9 cellular contexts compared by ENCODE assay signal in the genomic region with DNA sequence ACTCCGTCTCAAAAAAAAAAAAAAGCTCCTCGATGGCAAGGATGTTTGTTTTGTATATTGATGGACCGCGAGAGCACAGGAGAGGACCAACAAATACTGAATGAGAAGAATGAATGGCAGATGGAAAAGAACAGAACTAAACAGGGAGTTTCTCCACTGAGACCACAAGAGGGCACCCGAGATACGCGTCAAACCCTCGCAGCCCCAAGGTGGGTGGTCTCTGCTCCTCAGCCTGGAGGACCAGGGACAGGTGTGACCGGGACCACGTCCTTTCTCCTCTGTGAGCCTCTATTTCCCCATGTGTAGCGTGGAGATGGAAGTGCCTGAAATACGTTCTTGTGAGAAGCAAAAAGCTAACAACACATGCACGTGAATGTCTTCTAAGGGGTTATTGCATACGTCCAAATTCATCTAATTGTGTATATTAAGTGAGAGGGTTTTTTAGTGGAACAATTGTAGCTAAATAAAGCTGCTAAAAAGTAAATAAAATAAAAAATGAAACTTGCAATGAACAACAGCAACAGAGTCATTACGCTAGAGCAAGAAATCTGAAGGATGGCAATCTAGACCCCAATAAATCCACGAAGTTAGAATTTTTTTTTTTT. TPM values are rescaled to one million over a fixed set of nuclear protein-coding genes. Genes with fewer than 3 reads are reported as not detected.
DNase-seq lines count a peak whose midpoint lies in the region; ATAC-seq, FAIRE-seq and TF ChIP-seq lines count a peak whose summit lies in the region.
"Had no signal": no experiment of that assay in that cellular context is flagged by ENCODE, and none has a peak within 500 bp of the region (broad histone marks: within the 10 kb centered on the region; RNA-seq: fewer than 3 reads in every experiment).

No MANE protein-coding gene starts in this region.

- no peak overlapping the region for H3K27ac ChIP-seq in HEK293 (ENCODE audit: extremely low read depth, low read depth, low read length)
- H3K27ac ChIP-seq in OCI-LY3 (ENCODE audit: low read length): no peak overlapping the region
- no peak overlapping the region for H3K27ac ChIP-seq in K562 (ENCODE audit: extremely low read depth, low read depth, low read length)
- H3K27ac ChIP-seq in kidney (ENCODE audit: low read depth in 2 of 2, low read length in 2 of 2): no peak overlapping the region
- H3K27ac ChIP-seq in thoracic aorta: no peak overlapping the region
- H3K27ac ChIP-seq: skin epidermis had no signal

- peaks cover 41% of the 10 kb centered on the region for H3K27me3 ChIP-seq in OCI-LY3 (ENCODE audit: low read depth, low read length)
- peaks cover 6 to 17% of the 10 kb centered on the region in 2 experiments; a peak in 4 of 5 replicates for H3K27me3 ChIP-seq in K562 (ENCODE audit: control insufficient read depth in 2 of 2, insufficient read depth in 2 of 2, low read length in 2 of 2)
- no peaks in the 10 kb centered on the region for H3K27me3 ChIP-seq in thoracic aorta (replicated peaks; ENCODE audit: insufficient read depth)

- H4K20me1 ChIP-seq in OCI-LY3 (ENCODE audit: insufficient read depth, low read length): no peaks in the 10 kb centered on the region
- H4K20me1 ChIP-seq in K562 (replicated peaks; ENCODE audit: control insufficient read depth, insufficient read depth, low read length): peaks cover 2% of the 10 kb centered on the region; the same call in 1 of the 2 replicates

- TF ChIP-seq POLR2A in K562 (conservative IDR thresholded peaks at IDR 0.05): no peak

- no TSS peak for BruUV-seq in K562 (replicated peaks; lab: Mats Ljungman, UMichigan)

- DNase-seq in DMS153 treated with DMSO at 0.1 percent for 48 hours (lab: John Stamatoyannopoulos, UW; ENCODE audit: unreplicated experiment): peak; percentile 49
- DNase-seq in K562 (ENCODE audit: extremely low read depth in 1 of 4, low spot score in 3 of 4): peak; percentile 49 to 66 (median 51)
- DNase-seq in kidney: peak; percentile 48
- DNase-seq in thoracic aorta (ENCODE audit: low spot score): no peak
- no peak for DNase-seq in NCI-H187 (lab: John Stamatoyannopoulos, UW)
- no peak for DNase-seq in activated CD4-positive, CD25-positive, alpha-beta regulatory T cell (lab: John Stamatoyannopoulos, UW)

- ATAC-seq in K562 (peak; percentile 81), thoracic aorta (ENCODE audit: insufficient number of reproducible peaks, low FRiP score, low read depth) (no peak)

- intact Hi-C loops in K562 (cut with micrococcal nuclease): loop anchor here (2.0 kb wide), 1 partner anchor 195 kb away; no protein-coding TSS in a partner anchor
- intact Hi-C loops in kidney (cut with DNase I): no loop called here

- CTCF ChIA-PET in HEK293 (lab: Yijun Ruan, JAX): interaction anchor here (0.6 to 6.5 kb wide), 37 partner anchors 8 to 1204 kb away, joined by 3 to 65 read pairs (median 4); a partner anchor contains a TSS
- CTCF ChIA-PET in K562 (lab: Yijun Ruan, JAX; ENCODE audit: low intra/inter-chr PET ratio): interaction anchor here (0.6 to 0.9 kb wide), 4 partner anchors 193 to 1286 kb away, joined by 3 to 4 read pairs (median 4); no protein-coding TSS in a partner anchor

- no peak overlapping the region for H3K4me3 ChIP-seq in HEK293 (ENCODE audit: low read depth, low read length)
- H3K4me3 ChIP-seq in OCI-LY3 (ENCODE audit: low read length): no peak overlapping the region
- H3K4me3 ChIP-seq in K562: no peak overlapping the region
- H3K4me3 ChIP-seq in kidney (ENCODE audit: low read length in 2 of 2): no peak overlapping the region
- H3K4me3 ChIP-seq in thoracic aorta: no peak overlapping the region
- H3K4me3 ChIP-seq: skin epidermis had no signal

- TF ChIP-seq EP300 in K562 (IDR thresholded peaks at IDR 0.05; ENCODE audit: low read length): no peak

- POLR2A ChIA-PET in HEK293 (lab: Yijun Ruan, JAX) (interaction anchor here (0.7 kb wide), 1 partner anchor 937 kb away, joined by 11 read pairs; no protein-coding TSS in a partner anchor), K562 (lab: Yijun Ruan, JAX) (no interaction called here)

- H3K9ac ChIP-seq in OCI-LY3 (ENCODE audit: low read length) (no peak overlapping the region), K562 (ENCODE audit: insufficient read depth in 1 of 2, low read depth in 2 of 2, low read length in 2 of 2) (no peak overlapping the region), kidney (ENCODE audit: low read length in 2 of 2) (no peak overlapping the region)

- in situ Hi-C loops in K562 (cut with MboI): loop anchor here (10.0 kb wide), 1 partner anchor 193 kb away; no protein-coding TSS in a partner anchor

- 8% methylated on average over 15 of the region's 16 CpGs for WGBS in K562 (ENCODE audit: insufficient coverage, low coverage, missing lambda C conversion rate)

- H3K79me2 ChIP-seq in OCI-LY3 (ENCODE audit: low read length) (no peaks in the 10 kb centered on the region), K562 (ENCODE audit: control insufficient read depth, insufficient read depth, low read length) (no peaks in the 10 kb centered on the region)

- H3K36me3 ChIP-seq in HEK293 (ENCODE audit: control insufficient read depth in 2 of 2, insufficient read depth in 1 of 2, low read length in 2 of 2) (no peaks in the 10 kb centered on the region), OCI-LY3 (replicated peaks; ENCODE audit: low read depth, low read length) (no peaks in the 10 kb centered on the region), K562 (ENCODE audit: control insufficient read depth, insufficient read depth, low read length) (no peaks in the 10 kb centered on the region), kidney (ENCODE audit: control insufficient read depth in 1 of 2, insufficient read depth in 2 of 2, low read length in 2 of 2) (no peaks in the 10 kb centered on the region), thoracic aorta (no peaks in the 10 kb centered on the region)

- H3K9me1 ChIP-seq in K562 (ENCODE audit: control insufficient read depth, insufficient read depth, low read length): no peaks in the 10 kb centered on the region

- TF ChIP-seq CTCF in HEK293 (tag by site-specific recombination; IDR thresholded peaks at IDR 0.05) (peak; percentile 67), OCI-LY3 (IDR thresholded peaks at IDR 0.05; ENCODE audit: low read depth, low read length) (peak; percentile 94), K562 (IDR thresholded peaks at IDR 0.05 in 2 of 3, conservative IDR thresholded peaks at IDR 0.05 in 1 of 3; ENCODE audit: insufficient read depth in 2 of 3, low read depth in 1 of 3, low read length in 3 of 3) (peak; percentile 67 to 89 (median 77)), kidney (IDR thresholded peaks at IDR 0.05; ENCODE audit: borderline replicate concordance, extremely low read depth, insufficient read depth) (peak; percentile 30), thoracic aorta (IDR thresholded peaks at IDR 0.05) (peak; percentile 37)

- peak overlapping the region; percentile 40; the same call in 1 of the 2 replicates for H3K4me2 ChIP-seq in OCI-LY3 (ENCODE audit: low read length)
- no peak overlapping the region for H3K4me2 ChIP-seq in K562 (ENCODE audit: insufficient read depth, low read length)

- TF ChIP-seq RAD21 in K562 (CRISPR knock-in tag; conservative IDR thresholded peaks at IDR 0.05 in 1 of 2, IDR thresholded peaks at IDR 0.05 in 1 of 2): peak; percentile 42 to 76

- H3K9me3 ChIP-seq in HEK293 (ENCODE audit: control insufficient read depth, insufficient read depth, low read depth, low read length) (no peaks in the 10 kb centered on the region), OCI-LY3 (ENCODE audit: insufficient read depth, low read length) (no peaks in the 10 kb centered on the region), K562 (replicated peaks; ENCODE audit: control insufficient read depth, insufficient read depth, low read depth, low read length) (no peaks in the 10 kb centered on the region), kidney (ENCODE audit: control insufficient read depth in 1 of 2, low read length in 2 of 2) (no peaks in the 10 kb centered on the region), thoracic aorta (no peaks in the 10 kb centered on the region)

- FAIRE-seq in K562 (lab: Jason Lieb, UNC): peak; percentile 89
- no peak for FAIRE-seq in kidney (lab: Jason Lieb, UNC)

- H3K4me1 ChIP-seq in HEK293 (ENCODE audit: control insufficient read depth, insufficient read depth, low read length) (no peaks in the 10 kb centered on the region), OCI-LY3 (ENCODE audit: low read length) (peaks cover 15% of the 10 kb centered on the region), K562 (replicated peaks in 1 of 2; ENCODE audit: control insufficient read depth in 2 of 2, insufficient read depth in 2 of 2, low read length in 2 of 2) (no peaks in the 10 kb centered on the region; a peak in 1 of 5 replicates), kidney (ENCODE audit: control insufficient read depth in 1 of 2, insufficient read depth in 1 of 2, low read depth in 1 of 2, low read length in 2 of 2) (no peaks in the 10 kb centered on the region), thoracic aorta (ENCODE audit: control insufficient read depth in 1 of 2, low read depth in 2 of 2) (no peaks in the 10 kb centered on the region)

- no peak overlapping the region for H2AFZ ChIP-seq in OCI-LY3 (ENCODE audit: low read depth, low read length)
- no peak overlapping the region for H2AFZ ChIP-seq in K562 (ENCODE audit: low read depth, low read length)

RNA-seq across cellular contexts. Expression of a gene that starts 8.3 kb away (rescaled TPM):
- total RNA-seq in K562 (2011; cell fraction: chromatin; rRNA removed; ENCODE audit: low replicate concordance): not detected in 2 replicates
- total RNA-seq in K562 (2011; cell fraction: nucleolus; rRNA removed): not detected in 2 replicates
- not detected in 2 replicates for total RNA-seq in K562 (2011; cell fraction: nucleoplasm; rRNA removed)
- total RNA-seq in K562 (2014; rRNA removed) (not detected in 2 replicates), K562 (2014; rRNA removed; fragmentation: Illumina TruSeq; extraction: Trizol) (not detected in 2 replicates), K562 (2015; rRNA removed; fragmentation: Illumina TruSeq; extraction: Trizol) (not detected in 2 replicates), K562 (2021) (0.29 and 0.38 TPM in 2 replicates), kidney (29.9 TPM), thoracic aorta (10 to 100 TPM; 41.2 to 55.9 TPM)
- polyA plus RNA-seq in K562 (2011; rRNA removed) (0.09 and 0.15 TPM in 2 replicates), K562 (2014; fragmentation: Illumina TruSeq; extraction: Trizol) (not detected in 2 replicates), K562 (2014; fragmentation: Nextera tagmentation; extraction: Ambion mirVana) (not detected), K562 (2014; rRNA removed) (0.96 TPM in 1 of 2 replicates, not detected in the other), kidney (ENCODE audit: insufficient read depth, low read depth, low replicate concordance) (19.3 TPM)
- polyA plus RNA-seq in K562 (2011; cell fraction: cytosol; rRNA removed): 0.67 TPM in 1 of 2 replicates, not detected in the other
- 0.14 and 0.54 TPM in 2 replicates for polyA plus RNA-seq in K562 (2011; cell fraction: nucleus; rRNA removed)
- polyA plus RNA-seq in K562 (2012): 0.32 and 0.38 TPM in 2 replicates
- not detected in 2 replicates for polyA minus RNA-seq in K562 (2011; rRNA and poly(A)+ RNA removed)
- not detected in 2 replicates for polyA minus RNA-seq in K562 (2011; cell fraction: cytosol; rRNA and poly(A)+ RNA removed)
- polyA minus RNA-seq in K562 (2011; cell fraction: nucleus; rRNA and poly(A)+ RNA removed): not detected in 2 replicates

RNA-seq across cellular contexts. Expression of a gene that starts 17.9 kb away (rescaled TPM):
- 0.53 TPM in 1 of 2 replicates, not detected in the other for total RNA-seq in K562 (2011; cell fraction: chromatin; rRNA removed; ENCODE audit: low replicate concordance)
- total RNA-seq in K562 (2011; cell fraction: nucleolus; rRNA removed): 1.2 TPM in 2 replicates
- 0.44 and 0.61 TPM in 2 replicates for total RNA-seq in K562 (2011; cell fraction: nucleoplasm; rRNA removed)
- total RNA-seq in K562 (2014; rRNA removed) (0.64 and 1.6 TPM in 2 replicates), K562 (2014; rRNA removed; fragmentation: Illumina TruSeq; extraction: Trizol) (0.10 TPM in 1 of 2 replicates, not detected in the other), K562 (2015; rRNA removed; fragmentation: Illumina TruSeq; extraction: Trizol) (0.38 and 0.43 TPM in 2 replicates), K562 (2021) (0.58 and 0.74 TPM in 2 replicates), kidney (6.8 TPM), thoracic aorta (10 to 100 TPM in 1 of 2 donors, 1 to 10 TPM in 1; 8.5 to 14.4 TPM)
- polyA plus RNA-seq in K562 (2011; rRNA removed) (0.11 and 0.12 TPM in 2 replicates), K562 (2014; fragmentation: Illumina TruSeq; extraction: Trizol) (0.06 and 0.28 TPM in 2 replicates), K562 (2014; fragmentation: Nextera tagmentation; extraction: Ambion mirVana) (under 1 TPM; 0.23 to 0.34 TPM), K562 (2014; rRNA removed) (0.15 and 0.32 TPM in 2 replicates), kidney (ENCODE audit: insufficient read depth, low read depth, low replicate concordance) (2.0 TPM)
- 0.32 and 0.64 TPM in 2 replicates for polyA plus RNA-seq in K562 (2011; cell fraction: cytosol; rRNA removed)
- 0.24 and 0.43 TPM in 2 replicates for polyA plus RNA-seq in K562 (2011; cell fraction: nucleus; rRNA removed)
- 0.35 and 0.48 TPM in 2 replicates for polyA plus RNA-seq in K562 (2012)
- polyA minus RNA-seq in K562 (2011; rRNA and poly(A)+ RNA removed): 0.28 TPM in 1 of 2 replicates, not detected in the other
- 0.91 and 0.95 TPM in 2 replicates for polyA minus RNA-seq in K562 (2011; cell fraction: cytosol; rRNA and poly(A)+ RNA removed)
- polyA minus RNA-seq in K562 (2011; cell fraction: nucleus; rRNA and poly(A)+ RNA removed): 0.89 and 1.8 TPM in 2 replicates

RNA-seq across cellular contexts. Expression of a gene that starts 21.2 kb away (rescaled TPM):
- not detected in 2 replicates for total RNA-seq in K562 (2011; cell fraction: chromatin; rRNA removed; ENCODE audit: low replicate concordance)
- not detected in 2 replicates for total RNA-seq in K562 (2011; cell fraction: nucleolus; rRNA removed)
- total RNA-seq in K562 (2011; cell fraction: nucleoplasm; rRNA removed): not detected in 2 replicates
- total RNA-seq in K562 (2014; rRNA removed) (not detected in 2 replicates), K562 (2014; rRNA removed; fragmentation: Illumina TruSeq; extraction: Trizol) (not detected in 2 replicates), K562 (2015; rRNA removed; fragmentation: Illumina TruSeq; extraction: Trizol) (not detected in 2 replicates), K562 (2021) (0.34 TPM in 1 of 2 replicates, not detected in the other), kidney (not detected), thoracic aorta (not detected)
- polyA plus RNA-seq in K562 (2011; rRNA removed) (not detected in 2 replicates), K562 (2014; fragmentation: Illumina TruSeq; extraction: Trizol) (not detected in 2 replicates), K562 (2014; fragmentation: Nextera tagmentation; extraction: Ambion mirVana) (not detected), K562 (2014; rRNA removed) (not detected in 2 replicates), kidney (ENCODE audit: insufficient read depth, low read depth, low replicate concordance) (not detected)
- polyA plus RNA-seq in K562 (2011; cell fraction: cytosol; rRNA removed): not detected in 2 replicates
- polyA plus RNA-seq in K562 (2011; cell fraction: nucleus; rRNA removed): not detected in 2 replicates
- polyA plus RNA-seq in K562 (2012): 0.29 TPM in 1 of 2 replicates, not detected in the other
- not detected in 2 replicates for polyA minus RNA-seq in K562 (2011; rRNA and poly(A)+ RNA removed)
- not detected in 2 replicates for polyA minus RNA-seq in K562 (2011; cell fraction: cytosol; rRNA and poly(A)+ RNA removed)
- polyA minus RNA-seq in K562 (2011; cell fraction: nucleus; rRNA and poly(A)+ RNA removed): not detected in 2 replicates

RNA-seq across cellular contexts. Expression of a gene that starts 32.4 kb away (rescaled TPM):
- 299 and 811 TPM in 2 replicates for total RNA-seq in K562 (2011; cell fraction: chromatin; rRNA removed; ENCODE audit: low replicate concordance)
- total RNA-seq in K562 (2011; cell fraction: nucleolus; rRNA removed): 301 and 324 TPM in 2 replicates
- 310 and 346 TPM in 2 replicates for total RNA-seq in K562 (2011; cell fraction: nucleoplasm; rRNA removed)
- total RNA-seq in K562 (2014; rRNA removed) (32.2 and 36.0 TPM in 2 replicates), K562 (2014; rRNA removed; fragmentation: Illumina TruSeq; extraction: Trizol) (6.0 and 8.4 TPM in 2 replicates), K562 (2015; rRNA removed; fragmentation: Illumina TruSeq; extraction: Trizol) (16.3 and 17.2 TPM in 2 replicates), K562 (2021) (116 and 146 TPM in 2 replicates), kidney (208 TPM), thoracic aorta (100 to 1,000 TPM; 282 to 305 TPM)
- polyA plus RNA-seq in K562 (2011; rRNA removed) (28.1 and 70.4 TPM in 2 replicates), K562 (2014; fragmentation: Illumina TruSeq; extraction: Trizol) (44.5 and 79.0 TPM in 2 replicates), K562 (2014; fragmentation: Nextera tagmentation; extraction: Ambion mirVana) (1 to 10 TPM in 1 of 2 experiments, under 1 TPM in 1; 0.74 to 2.3 TPM), K562 (2014; rRNA removed) (125 and 144 TPM in 2 replicates), kidney (ENCODE audit: insufficient read depth, low read depth, low replicate concordance) (48.6 TPM)
- 32.2 and 33.2 TPM in 2 replicates for polyA plus RNA-seq in K562 (2011; cell fraction: cytosol; rRNA removed)
- 546 and 794 TPM in 2 replicates for polyA plus RNA-seq in K562 (2011; cell fraction: nucleus; rRNA removed)
- polyA plus RNA-seq in K562 (2012): 103 and 172 TPM in 2 replicates
- polyA minus RNA-seq in K562 (2011; rRNA and poly(A)+ RNA removed): 16.0 and 20.5 TPM in 2 replicates
- polyA minus RNA-seq in K562 (2011; cell fraction: cytosol; rRNA and poly(A)+ RNA removed): 21.1 and 33.8 TPM in 2 replicates
- polyA minus RNA-seq in K562 (2011; cell fraction: nucleus; rRNA and poly(A)+ RNA removed): 88.3 and 112 TPM in 2 replicates

Comparison
In these comparisons a context has a peak if more than half of its experiments do, and no peak if none do; other contexts are left out.
1. DNase-seq: peak in DMS153 treated with DMSO at 0.1 percent for 48 hours (single experiment), K562 (4 of 4) and kidney (single experiment); none in thoracic aorta (single experiment), NCI-H187 (0 of 2) and activated CD4-positive, CD25-positive, alpha-beta regulatory T cell (0 of 4).
2. CTCF ChIP-seq: peak in every context shown above with its lines; median percentile 94 in OCI-LY3; 77 in K562; 67 in HEK293; 37 in thoracic aorta; 30 in kidney.
3. RNA of a gene that starts 8.3 kb away (total RNA-seq): 41.2 to 55.9 TPM in thoracic aorta and 29.9 TPM in kidney (single experiment); 0.29 to 0.38 TPM in K562; every median in the first group is over 10 times any median in the second.